Comparison of ENCODE assay signal across 21 cellular contexts in genomic region chr20:37055276-37055675, GRCh38. TPM values are rescaled to one million over a fixed set of nuclear protein-coding genes. Genes with fewer than 3 reads are reported as not detected.
DNase-seq lines count a peak whose midpoint lies in the region; ATAC-seq, FAIRE-seq and TF ChIP-seq lines count a peak whose summit lies in the region.
"Had no signal": no experiment of that assay in that cellular context is flagged by ENCODE, and none has a peak within 500 bp of the region (broad histone marks: within the 10 kb centered on the region; RNA-seq: fewer than 3 reads in every experiment).

No MANE protein-coding gene starts in this region.

- H3K27ac Mint-ChIP-seq in type B pancreatic cell, result no peak overlapping the region
- H3K27ac Mint-ChIP-seq: B cell, GM23338, HFFc6, IgD-negative memory B cell had no signal

- ATAC-seq in GM12878, result no peak
- no peak; the same call in 2 of the 3 replicates for ATAC-seq in HepG2
- ATAC-seq in GM19455 (IDR thresholded peaks at IDR 0.05; ENCODE audit: unreplicated experiment), result no peak
- ATAC-seq: GM23338 had no signal

- DNase-seq in GM12892 (ENCODE audit: insufficient read length) (no peak), GM12878 (ENCODE audit: low read depth, low spot score) (no peak), HepG2 (ENCODE audit: low spot score) (no peak), type B pancreatic cell (ENCODE audit: extremely low spot score, unreplicated experiment) (no peak), coronary artery (ENCODE audit: low spot score) (no peak), prostate gland (ENCODE audit: low spot score) (no peak)
- DNase-seq: CD8-positive, alpha-beta memory T cell; COR-L47; DMS 273 treated with DMSO at 0.1 percent for 48 hours; HCEC 1CT; HFFc6; KG1 had no signal

- CTCF ChIA-PET in GM12878 (lab: Yijun Ruan, JAX) (no interaction called here), HepG2 (lab: Yijun Ruan, JAX; ENCODE audit: low intra/inter-chr PET ratio, low total read pairs) (no interaction called here)

- TF ChIP-seq EP300 in GM12878 (IDR thresholded peaks at IDR 0.05; ENCODE audit: borderline replicate concordance in 1 of 2, control insufficient read depth in 1 of 2, low read depth in 2 of 2, low read length in 2 of 2) (no peak), HepG2 (IDR thresholded peaks at IDR 0.05; ENCODE audit: low read depth in 2 of 2, low read length in 2 of 2) (no peak), HepG2 (CRISPR knock-in tag; IDR thresholded peaks at IDR 0.05; ENCODE audit: borderline replicate concordance) (no peak)

- no peak for TF ChIP-seq POLR2A in GM12892 (IDR thresholded peaks at IDR 0.05; ENCODE audit: low read depth, low read length)
- TF ChIP-seq POLR2A in GM12878 (IDR thresholded peaks at IDR 0.05; ENCODE audit: low read depth, low read length), result no peak
- TF ChIP-seq POLR2A in HepG2 (IDR thresholded peaks at IDR 0.05; ENCODE audit: insufficient read depth in 1 of 2, low read depth in 2 of 2, low read length in 2 of 2), result no peak
- no peak for TF ChIP-seq POLR2A in prostate gland (IDR thresholded peaks at IDR 0.05)

- H3K27ac ChIP-seq in GM12878 (ENCODE audit: control insufficient read depth, insufficient read depth), result no peak overlapping the region
- H3K27ac ChIP-seq in HepG2 (ENCODE audit: extremely low read length, insufficient read depth, low read length), result no peak overlapping the region
- no peak overlapping the region for H3K27ac ChIP-seq in coronary artery
- H3K27ac ChIP-seq in prostate gland, result no peak overlapping the region
- H3K27ac ChIP-seq: BLaER1 treated with 17β-estradiol and CSF1 and Interleukin-3, amounts not matched to agents 10 nM and 100 nM had no signal

- FAIRE-seq in GM12892 (lab: Jason Lieb, UNC), result peak; percentile 62
- FAIRE-seq in GM12878 (lab: Jason Lieb, UNC), result no peak
- no peak for FAIRE-seq in HepG2 (lab: Jason Lieb, UNC)
- FAIRE-seq: G401.6, GM19239, H54, HTR-8/SVneo had no signal

- H3K27me3 Mint-ChIP-seq in type B pancreatic cell, result no peaks in the 10 kb centered on the region
- H3K27me3 Mint-ChIP-seq: B cell; CD8-positive, alpha-beta memory T cell; IgD-negative memory B cell had no signal

- H3K9ac ChIP-seq in GM12878 (ENCODE audit: control insufficient read depth, insufficient read depth, low read length) (no peak overlapping the region), HepG2 (ENCODE audit: insufficient read depth, low read depth, low read length) (no peak overlapping the region)
- H3K9ac ChIP-seq: BLaER1 treated with 17β-estradiol and CSF1 and Interleukin-3, amounts not matched to agents 10 nM and 100 nM had no signal

- H2AFZ ChIP-seq in GM12878 (ENCODE audit: control insufficient read depth, low read depth, low read length) (no peak overlapping the region), HepG2 (ENCODE audit: low read length) (no peak overlapping the region)
- H2AFZ ChIP-seq: GM23338 had no signal

- TF ChIP-seq RAD21 in GM12878 (IDR thresholded peaks at IDR 0.05; ENCODE audit: insufficient read depth, low read depth, low read length) (no peak), HepG2 (CRISPR knock-in tag; IDR thresholded peaks at IDR 0.05) (no peak)

- RAD21 ChIA-PET in GM12878 (lab: Charles Lee; ENCODE audit: unreplicated experiment), result no interaction called here

- H3K9me3 ChIP-seq in GM12878 (replicated peaks; ENCODE audit: control insufficient read depth, insufficient read depth, low read length), result no peaks in the 10 kb centered on the region
- no peaks in the 10 kb centered on the region for H3K9me3 ChIP-seq in HepG2 (ENCODE audit: low read length)
- H3K9me3 ChIP-seq in prostate gland, result no peaks in the 10 kb centered on the region
- H3K9me3 ChIP-seq: BLaER1 treated with 17β-estradiol and CSF1 and Interleukin-3, amounts not matched to agents 10 nM and 100 nM had no signal

- in situ Hi-C loops in GM12878 (cut with MboI) (no loop called here), HepG2 (cut with HindIII; ENCODE audit: extremely low pct_ligation_motif_present, low pct_unique_long_range_greater_than_20kb) (no loop called here)

- no peaks in the 10 kb centered on the region for H3K4me1 ChIP-seq in GM12878 (ENCODE audit: control insufficient read depth, insufficient read depth, low read length)
- no peaks in the 10 kb centered on the region for H3K4me1 ChIP-seq in HepG2 (ENCODE audit: insufficient read depth, low read length)
- no peaks in the 10 kb centered on the region for H3K4me1 ChIP-seq in prostate gland (replicated peaks)
- H3K4me1 ChIP-seq: BLaER1 treated with 17β-estradiol and CSF1 and Interleukin-3, amounts not matched to agents 10 nM and 100 nM had no signal

- H3K9me3 Mint-ChIP-seq in type B pancreatic cell, result no peaks in the 10 kb centered on the region
- H3K9me3 Mint-ChIP-seq: CD8-positive, alpha-beta memory T cell; GM23338; HFFc6; IgD-negative memory B cell had no signal

- no peak for TF ChIP-seq CTCF in GM12878 (IDR thresholded peaks at IDR 0.05 in 2 of 3, conservative IDR thresholded peaks at IDR 0.05 in 1 of 3; ENCODE audit: control insufficient read depth in 2 of 3, extremely low read depth in 1 of 3, insufficient read depth in 1 of 3, low read depth in 3 of 3, low read length in 3 of 3)
- no peak for TF ChIP-seq CTCF in HepG2 (CRISPR knock-in tag; IDR thresholded peaks at IDR 0.05)
- peak; percentile 11 for TF ChIP-seq CTCF in type B pancreatic cell (conservative IDR thresholded peaks at IDR 0.05)
- TF ChIP-seq CTCF in coronary artery (IDR thresholded peaks at IDR 0.05), result no peak
- no peak for TF ChIP-seq CTCF in prostate gland (IDR thresholded peaks at IDR 0.05)

- SMC1A ChIA-PET in GM12878 (lab: Charles Lee; ENCODE audit: uncharacterized antibody, unreplicated experiment), result no interaction called here

- H3K4me3 Mint-ChIP-seq in type B pancreatic cell, result no peak overlapping the region
- H3K4me3 Mint-ChIP-seq: B cell; CD8-positive, alpha-beta memory T cell; GM23338; HFFc6; IgD-negative memory B cell had no signal

- POLR2A ChIA-PET in GM12878 (lab: Charles Lee), result interaction anchor here (0.5 to 0.6 kb wide), 2 partner anchors 122 to 671 kb away, joined by 3 read pairs; no protein-coding TSS in a partner anchor
- POLR2A ChIA-PET in HepG2 (lab: Yijun Ruan, JAX), result no interaction called here

- 96% methylated on average over 3 of the region's 3 CpGs for WGBS in GM12878 (ENCODE audit: insufficient coverage, insufficient replicate concordance, low lambda C conversion rate, missing lambda C conversion rate)
- 97% methylated on average over 3 of the region's 3 CpGs for WGBS in HepG2 (ENCODE audit: low lambda C conversion rate)
- 96% methylated on average over 3 of the region's 3 CpGs for WGBS in prostate gland

- no peaks in the 10 kb centered on the region for H3K27me3 ChIP-seq in GM12878 (replicated peaks in 1 of 2; ENCODE audit: control insufficient read depth in 2 of 2, insufficient read depth in 2 of 2, low read length in 1 of 2)
- no peaks in the 10 kb centered on the region for H3K27me3 ChIP-seq in HepG2 (ENCODE audit: control insufficient read depth in 1 of 2, insufficient read depth in 2 of 2, low read length in 2 of 2)
- no peaks in the 10 kb centered on the region for H3K27me3 ChIP-seq in prostate gland (replicated peaks; ENCODE audit: insufficient read depth)
- H3K27me3 ChIP-seq: BLaER1 treated with 17β-estradiol and CSF1 and Interleukin-3, amounts not matched to agents 10 nM and 100 nM had no signal

- BruUV-seq in GM12878 (replicated peaks; lab: Mats Ljungman, UMichigan) (TSS peak; percentile 47), HepG2 (replicated peaks; lab: Mats Ljungman, UMichigan) (TSS peak; percentile 23)

- H3K36me3 ChIP-seq in GM12878 (ENCODE audit: control insufficient read depth in 2 of 2, insufficient read depth in 2 of 2, low read length in 1 of 2) (peaks cover 7 to 29% of the 10 kb centered on the region in 2 experiments; a peak in 3 of 4 replicates), HepG2 (replicated peaks in 1 of 2; ENCODE audit: control insufficient read depth in 1 of 2, insufficient read depth in 2 of 2, low read length in 2 of 2) (peaks cover 14 to 57% of the 10 kb centered on the region in 2 experiments), prostate gland (no peaks in the 10 kb centered on the region)

- H3K4me3 ChIP-seq in GM12878 (no peak overlapping the region), HepG2 (replicated peaks in 1 of 3; ENCODE audit: insufficient read depth in 1 of 3, low read depth in 2 of 3, low read length in 3 of 3) (no peak overlapping the region), coronary artery (no peak overlapping the region), prostate gland (no peak overlapping the region)
- H3K4me3 ChIP-seq: BLaER1 treated with 17β-estradiol and CSF1 and Interleukin-3, amounts not matched to agents 10 nM and 100 nM; GM23338 had no signal

- peaks cover 55% of the 10 kb centered on the region for H3K36me3 Mint-ChIP-seq in type B pancreatic cell

- H4K20me1 ChIP-seq in GM12878 (ENCODE audit: control insufficient read depth, insufficient read depth) (no peaks in the 10 kb centered on the region), HepG2 (ENCODE audit: insufficient read depth, low read length) (no peaks in the 10 kb centered on the region)
- H4K20me1 ChIP-seq: BLaER1 treated with 17β-estradiol and CSF1 and Interleukin-3, amounts not matched to agents 10 nM and 100 nM had no signal

- H3K79me2 ChIP-seq in GM12878 (ENCODE audit: control insufficient read depth, insufficient read depth, low read length), result no peaks in the 10 kb centered on the region
- H3K79me2 ChIP-seq in HepG2 (ENCODE audit: insufficient read depth, low read length), result no peaks in the 10 kb centered on the region

- intact Hi-C loops in GM12878 (cut with micrococcal nuclease; ENCODE audit: unreplicated experiment), result no loop called here
- intact Hi-C loops in HepG2 (cut with micrococcal nuclease; ENCODE audit: unreplicated experiment), result no loop called here
- intact Hi-C loops in prostate gland (cut with DNase I), result no loop called here

- no peaks in the 10 kb centered on the region for H3K4me1 Mint-ChIP-seq in type B pancreatic cell (ENCODE audit: unreplicated experiment)
- H3K4me1 Mint-ChIP-seq: B cell, GM23338, IgD-negative memory B cell had no signal

- no peak overlapping the region for H3K4me2 ChIP-seq in GM12878 (ENCODE audit: control insufficient read depth, insufficient read depth)
- H3K4me2 ChIP-seq in HepG2 (ENCODE audit: low read depth, low read length), result no peak overlapping the region
- H3K4me2 ChIP-seq: BLaER1 treated with 17β-estradiol and CSF1 and Interleukin-3, amounts not matched to agents 10 nM and 100 nM; GM23338 had no signal

RNA-seq across cellular contexts. Expression of gene RBL1, which starts 40.5 kb away (rescaled TPM):
- 9.4 TPM for polyA plus RNA-seq in GM12892 (2012; ENCODE audit: missing spikeins)
- 63.5 and 68.4 TPM in 2 replicates for total RNA-seq in GM12878 (2013; cell fraction: nucleolus; rRNA removed)
- total RNA-seq in GM12878 (2014; rRNA removed), result 38.2 and 51.1 TPM in 2 replicates
- 26.7 and 27.9 TPM in 2 replicates for total RNA-seq in GM12878 (2014; rRNA removed; fragmentation: Illumina TruSeq; extraction: Trizol)
- total RNA-seq in GM12878 (2021), result 23.8 and 28.1 TPM in 2 replicates
- 3.6 TPM for polyA plus RNA-seq in GM12878 (2011; ENCODE audit: low read depth)
- 14.6 and 19.4 TPM in 2 replicates for polyA plus RNA-seq in GM12878 (2011; rRNA removed)
- 6.5 and 8.5 TPM in 2 replicates for polyA plus RNA-seq in GM12878 (2011; cell fraction: cytosol; rRNA removed)
- 8.9 and 12.4 TPM in 2 replicates for polyA plus RNA-seq in GM12878 (2011; cell fraction: nucleus; rRNA removed)
- 5.6 and 6.5 TPM in 2 replicates for polyA plus RNA-seq in GM12878 (2012)
- 24.6 and 36.3 TPM in 2 replicates for polyA plus RNA-seq in GM12878 (2014; fragmentation: Illumina TruSeq; extraction: Trizol)
- 1 to 10 TPM; 4.5 to 4.9 TPM for polyA plus RNA-seq in GM12878 (2014; fragmentation: Nextera tagmentation; extraction: Ambion mirVana)
- 14.7 and 17.5 TPM in 2 replicates for polyA plus RNA-seq in GM12878 (2014; rRNA removed)
- polyA plus RNA-seq in GM12878 (2016; fragmentation: Nextera tagmentation; extraction: Ambion mirVana), result 10 to 100 TPM; 25.1 to 25.5 TPM
- 11.2 and 19.2 TPM in 2 replicates for polyA minus RNA-seq in GM12878 (2011; rRNA and poly(A)+ RNA removed)
- polyA minus RNA-seq in GM12878 (2011; cell fraction: cytosol; rRNA and poly(A)+ RNA removed), result 7.8 and 10.7 TPM in 2 replicates
- polyA minus RNA-seq in GM12878 (2011; cell fraction: nucleus; rRNA and poly(A)+ RNA removed), result 29.3 and 56.2 TPM in 2 replicates
- 25.9 and 27.5 TPM in 2 replicates for total RNA-seq in HepG2 (2016; rRNA removed; fragmentation: Illumina TruSeq; extraction: Trizol)
- total RNA-seq in HepG2 (2016; cell fraction: cytosol; rRNA removed; fragmentation: Illumina TruSeq; extraction: Trizol; ENCODE audit: low read depth), result 42.0 and 44.0 TPM in 2 replicates
- 24.2 and 27.7 TPM in 2 replicates for total RNA-seq in HepG2 (2016; cell fraction: insoluble cytoplasmic fraction; rRNA removed; fragmentation: Illumina TruSeq; extraction: Trizol)
- 15.8 and 18.1 TPM in 2 replicates for total RNA-seq in HepG2 (2016; cell fraction: membrane; rRNA removed; fragmentation: Illumina TruSeq; extraction: Trizol)
- 32.1 and 40.4 TPM in 2 replicates for total RNA-seq in HepG2 (2016; cell fraction: nucleus; rRNA removed; fragmentation: Illumina TruSeq; extraction: Trizol)
- polyA plus RNA-seq in HepG2 (2011; rRNA removed), result 4.4 and 6.0 TPM in 2 replicates
- polyA plus RNA-seq in HepG2 (2011; cell fraction: cytosol; rRNA removed), result 2.9 and 3.4 TPM in 2 replicates
- 4.2 and 6.8 TPM in 2 replicates for polyA plus RNA-seq in HepG2 (2011; cell fraction: nucleus; rRNA removed)
- polyA plus RNA-seq in HepG2 (2012), result 3.7 and 7.6 TPM in 2 replicates
- polyA plus RNA-seq in HepG2 (2016; cell fraction: cytosol; fragmentation: Illumina TruSeq; extraction: Trizol; ENCODE audit: low read depth), result 0.89 TPM in 2 replicates
- polyA plus RNA-seq in HepG2 (2016; cell fraction: insoluble cytoplasmic fraction; fragmentation: Illumina TruSeq; extraction: Trizol; ENCODE audit: low read depth), result 14.5 and 15.0 TPM in 2 replicates
- polyA plus RNA-seq in HepG2 (2016; cell fraction: membrane; fragmentation: Illumina TruSeq; extraction: Trizol; ENCODE audit: low read depth), result 2.6 and 2.7 TPM in 2 replicates
- polyA plus RNA-seq in HepG2 (2016; cell fraction: nucleus; fragmentation: Illumina TruSeq; extraction: Trizol; ENCODE audit: insufficient read depth, low read depth), result 18.1 and 20.7 TPM in 2 replicates
- 16.9 and 19.2 TPM in 2 replicates for polyA minus RNA-seq in HepG2 (2011; rRNA and poly(A)+ RNA removed; ENCODE audit: low replicate concordance)
- polyA minus RNA-seq in HepG2 (2011; cell fraction: cytosol; rRNA and poly(A)+ RNA removed), result 10.9 and 13.3 TPM in 2 replicates
- polyA minus RNA-seq in HepG2 (2011; cell fraction: nucleus; rRNA and poly(A)+ RNA removed), result 27.9 and 29.1 TPM in 2 replicates
- total RNA-seq in type B pancreatic cell (ENCODE audit: low replicate concordance), result 7.6 and 16.0 TPM in 2 replicates
- total RNA-seq in prostate gland, result 1 to 10 TPM; 8.2 to 9.7 TPM
